Comparison of ENCODE assay signal across 16 cellular contexts in genomic region chr14:25413058-25413457, GRCh38.
"Had no signal": no experiment of that assay in that cellular context is flagged by ENCODE, and none has a peak within 500 bp of the region (broad histone marks: within the 10 kb centered on the region; RNA-seq: fewer than 3 reads in every experiment).

No MANE protein-coding gene starts in this region.

- H3K4me1 ChIP-seq: SJSA1 had no signal

- DNase-seq: KG1, MG63, NCI-H1436, NCI-H187, NCI-H2029, NCI-H2081 treated with DMSO at 0.1 percent for 48 hours, NCI-H2171, NCI-H226, NCI-H510A, NCI-H524 treated with DMSO at 0.1 percent for 48 hours, NCI-H774, Right ventricle myocardium superior, RPMI8226, SIG-M5 had no signal

- H3K9me3 ChIP-seq: MG63, SJSA1 had no signal

- H3K36me3 ChIP-seq: MG63, SJSA1 had no signal

- H3K27me3 ChIP-seq: MG63, SJSA1 had no signal

- H3K27ac ChIP-seq: SJSA1, SK-N-MC had no signal

- H3K4me3 ChIP-seq: MG63, SJSA1, SK-N-MC had no signal
